ENCODE assay signal across 10 cellular contexts in the genomic region with DNA sequence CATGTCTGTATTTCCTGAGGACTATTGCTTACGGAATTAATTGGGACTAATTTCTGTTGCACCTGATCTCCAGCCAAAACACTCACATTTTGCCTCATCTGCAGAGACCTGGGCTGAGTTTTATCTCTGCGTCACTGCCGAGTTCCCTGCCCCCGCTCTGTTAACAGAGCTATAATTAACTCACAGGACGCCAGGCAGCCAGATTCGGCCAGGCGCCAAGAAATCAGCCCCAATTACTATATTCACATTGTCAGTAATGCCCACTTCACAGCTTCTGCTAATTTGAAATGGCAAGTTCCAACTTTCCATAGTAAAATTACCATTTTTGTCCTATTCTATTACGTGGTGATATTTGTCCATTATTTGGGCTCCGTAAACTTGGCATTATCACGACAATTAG.
DNase-seq lines count a peak whose midpoint lies in the region; TF ChIP-seq lines count a peak whose summit lies in the region.
"Had no signal": no experiment of that assay in that cellular context is flagged by ENCODE, and none has a peak within 500 bp of the region (broad histone marks: within the 10 kb centered on the region; RNA-seq: fewer than 3 reads in every experiment).

No MANE protein-coding gene starts in this region.

- peak; percentile 52 for DNase-seq in DMS153 (lab: John Stamatoyannopoulos, UW)
- peak; percentile 46 to 72 for DNase-seq in NCI-H446 (lab: John Stamatoyannopoulos, UW)
- peak; percentile 24 for DNase-seq in choroid plexus epithelial cell (ENCODE audit: low read depth)
- no peak for DNase-seq in suprapubic skin (ENCODE audit: low spot score in 2 of 2)
- DNase-seq in HCEC 1CT = no peak
- no peak for DNase-seq in islet precursor cell
- DNase-seq in dedifferentiated amniotic fluid mesenchymal stem cell (ENCODE audit: extremely low spot score) = no peak

- H3K27ac Mint-ChIP-seq in nephron = peak overlapping the region; percentile 31 to 84 (median 79)
- H3K27ac Mint-ChIP-seq: T-helper 2 cell treated with Interferon-gamma antibody and Interleukin-4, amounts not matched to agents 5 μg/mL and 100 μg/mL, for 36 hours had no signal

- no peak overlapping the region for H3K27ac ChIP-seq in suprapubic skin

- H3K4me1 Mint-ChIP-seq in nephron = peaks cover 48% of the 10 kb centered on the region

- peaks cover 9% of the 10 kb centered on the region for H3K36me3 Mint-ChIP-seq in nephron (ENCODE audit: low read depth)

- H3K4me3 ChIP-seq in choroid plexus epithelial cell (ENCODE audit: low read depth, low read length) = no peak overlapping the region
- no peak overlapping the region for H3K4me3 ChIP-seq in suprapubic skin

- WGBS in suprapubic skin = 65% methylated on average over 10 of the region's 10 CpGs

- H3K27me3 ChIP-seq in suprapubic skin = no peaks in the 10 kb centered on the region

- no peak for TF ChIP-seq POLR2A in suprapubic skin (IDR thresholded peaks at IDR 0.05)

- H3K27me3 Mint-ChIP-seq in nephron (ENCODE audit: low read depth) = no peaks in the 10 kb centered on the region

- no peaks in the 10 kb centered on the region for H3K36me3 ChIP-seq in suprapubic skin

- no peak for TF ChIP-seq CTCF in choroid plexus epithelial cell (conservative IDR thresholded peaks at IDR 0.05; ENCODE audit: low read depth, low read length)
- no peak for TF ChIP-seq CTCF in nephron (IDR thresholded peaks at IDR 0.05; ENCODE audit: unreplicated experiment in 3 of 3)
- TF ChIP-seq CTCF in suprapubic skin (IDR thresholded peaks at IDR 0.05) = no peak

- no peak overlapping the region for H3K4me3 Mint-ChIP-seq in nephron
- H3K4me3 Mint-ChIP-seq: CD14-positive monocyte; T-helper 2 cell treated with Interferon-gamma antibody and Interleukin-4, amounts not matched to agents 5 μg/mL and 100 μg/mL, for 36 hours had no signal

- H3K9me3 Mint-ChIP-seq in nephron = no peaks in the 10 kb centered on the region
- H3K9me3 Mint-ChIP-seq: CD14-positive monocyte; T-helper 2 cell treated with Interferon-gamma antibody and Interleukin-4, amounts not matched to agents 5 μg/mL and 100 μg/mL, for 36 hours had no signal

- H3K4me1 ChIP-seq in suprapubic skin = peaks cover 2% of the 10 kb centered on the region

- no peak for TF ChIP-seq EP300 in suprapubic skin (IDR thresholded peaks at IDR 0.05)

- no peaks in the 10 kb centered on the region for H3K9me3 ChIP-seq in suprapubic skin

Comparison
In these comparisons a context has a peak if more than half of its experiments do, and no peak if none do; other contexts are left out.
1. DNase-seq: peak in DMS153 (single experiment), NCI-H446 (2 of 2) and choroid plexus epithelial cell (single experiment); none in suprapubic skin (0 of 2), HCEC 1CT (single experiment), islet precursor cell (single experiment) and dedifferentiated amniotic fluid mesenchymal stem cell (single experiment).